Comparison of ENCODE assay signal across 8 cellular contexts in the genomic region with DNA sequence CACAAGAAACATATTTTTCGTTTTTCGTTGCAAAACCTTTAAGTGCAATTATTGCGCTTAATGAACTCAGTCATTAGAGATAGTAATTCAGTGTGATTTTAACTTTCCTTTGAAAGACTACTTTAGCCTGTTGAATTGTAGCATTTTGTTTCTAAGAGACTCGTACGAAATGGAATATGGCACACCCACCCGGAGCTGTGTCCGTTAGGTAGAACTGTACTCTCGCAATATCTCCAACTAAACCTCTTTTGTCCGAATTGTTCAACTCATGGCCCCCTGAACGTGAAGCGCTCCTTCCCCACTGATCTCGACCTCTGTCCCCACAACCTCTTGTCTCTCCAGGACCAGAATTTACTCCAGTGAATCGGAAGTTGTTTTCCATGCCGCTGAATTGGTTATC. TPM values are rescaled to one million over a fixed set of nuclear protein-coding genes. Genes with fewer than 3 reads are reported as not detected.
DNase-seq lines count a peak whose midpoint lies in the region; ATAC-seq and TF ChIP-seq lines count a peak whose summit lies in the region.

No MANE protein-coding gene starts in this region.

- H3K27me3 ChIP-seq in MG63 = no peaks in the 10 kb centered on the region

- H3K4me3 ChIP-seq in MG63 (peak overlapping the region; percentile 92), fibroblast of mammary gland (ENCODE audit: control insufficient read depth, low read depth, low read length) (peak overlapping the region; percentile 91)

- peaks cover 25 to 48% (median 45%) of the 10 kb centered on the region in 4 donors for H3K4me1 Mint-ChIP-seq in naive thymus-derived CD8-positive, alpha-beta T cell

- H3K4me3 Mint-ChIP-seq in naive thymus-derived CD8-positive, alpha-beta T cell = peak overlapping the region; percentile 86 to 96 (median 92)

- H3K27me3 Mint-ChIP-seq in naive thymus-derived CD8-positive, alpha-beta T cell = no peaks in the 10 kb centered on the region

- peak; percentile 67 for DNase-seq in NCI-H1092 treated with DMSO at 0.1 percent for 48 hours (lab: John Stamatoyannopoulos, UW)
- DNase-seq in NCI-H1092 (lab: John Stamatoyannopoulos, UW) = no peak
- no peak for DNase-seq in MG63
- DNase-seq in activated CD4-positive, alpha-beta T cell treated with anti-CD3 and anti-CD28 coated beads, Interleukin-2, amount 50 U/mL, for 1 hour = peak; percentile 6
- DNase-seq in fibroblast of mammary gland (ENCODE audit: low read depth) = peak; percentile 52
- DNase-seq in naive thymus-derived CD8-positive, alpha-beta T cell = peak in 1 of 10 donors; percentile 7
- no peak for DNase-seq in OCI-M2 (lab: John Stamatoyannopoulos, UW; ENCODE audit: unreplicated experiment)

- H3K36me3 Mint-ChIP-seq in naive thymus-derived CD8-positive, alpha-beta T cell = peaks cover 0 to 10% (median 3%) of the 10 kb centered on the region in 3 donors

- POLR2A ChIA-PET in naive thymus-derived CD8-positive, alpha-beta T cell (lab: Charles Lee) = interaction anchor here (0.9 to 3.4 kb wide), 11 partner anchors 9 to 156 kb away, joined by 3 to 21 read pairs (median 4); partner anchors contain the start of genes DHRS7 and PPM1A

- no peaks in the 10 kb centered on the region for H3K9me3 ChIP-seq in MG63

- H3K27ac Mint-ChIP-seq in naive thymus-derived CD8-positive, alpha-beta T cell = peak overlapping the region; percentile 95 to 99 (median 99)

- ATAC-seq in naive thymus-derived CD8-positive, alpha-beta T cell = no peak
- ATAC-seq in GM18873 (IDR thresholded peaks at IDR 0.05; ENCODE audit: low FRiP score, unreplicated experiment) = no peak

- TF ChIP-seq CTCF in fibroblast of mammary gland (conservative IDR thresholded peaks at IDR 0.05; ENCODE audit: control insufficient read depth, insufficient read depth, low read depth, low read length) = no peak

- no peaks in the 10 kb centered on the region for H3K9me3 Mint-ChIP-seq in naive thymus-derived CD8-positive, alpha-beta T cell

- H3K36me3 ChIP-seq in MG63 = peaks cover 2% of the 10 kb centered on the region; the same call in 1 of the 2 replicates

RNA-seq across cellular contexts. Expression of gene PCNX4, which starts 0.8 kb away (rescaled TPM):
- total RNA-seq in MG63 (2014; rRNA removed; shearing (Covaris generic); ENCODE audit: low replicate concordance) = 17.3 and 35.3 TPM in 2 replicates
- total RNA-seq in naive thymus-derived CD8-positive, alpha-beta T cell = 10 to 100 TPM; 46.7 to 50.0 TPM
- polyA plus RNA-seq in naive thymus-derived CD8-positive, alpha-beta T cell = 10 to 100 TPM; 16.6 to 20.1 (median 17.6) TPM

Comparison
In these comparisons a context has a peak if more than half of its experiments do, and no peak if none do; other contexts are left out.
1. DNase-seq: peak in NCI-H1092 treated with DMSO at 0.1 percent for 48 hours (single experiment), activated CD4-positive, alpha-beta T cell treated with anti-CD3 and anti-CD28 coated beads, Interleukin-2, amount 50 U/mL, for 1 hour (single experiment) and fibroblast of mammary gland (single experiment); none in NCI-H1092 (single experiment), MG63 (single experiment) and OCI-M2 (single experiment).